In the genomic region with DNA sequence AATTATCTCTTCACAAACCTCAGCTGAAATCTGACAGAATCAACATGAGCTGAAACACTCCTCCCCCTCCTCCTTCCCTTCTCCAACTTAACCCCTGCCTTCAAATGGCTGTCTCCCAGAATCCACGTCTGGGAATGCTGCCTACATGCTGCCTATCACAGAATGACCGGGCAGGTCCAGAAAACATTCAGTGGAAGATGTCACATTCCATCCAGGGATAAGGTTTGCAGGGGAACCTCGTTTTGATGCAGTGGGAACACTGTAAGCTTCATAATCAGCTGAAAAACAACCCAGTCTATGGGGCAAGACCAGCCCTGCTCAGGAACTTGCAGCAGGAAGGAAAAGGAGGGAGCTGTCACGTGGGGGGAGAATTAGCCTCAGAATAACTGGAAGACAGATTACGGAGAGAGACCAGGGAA, we compare ENCODE assay signal across 1 cellular context.
TF ChIP-seq lines count a peak whose summit lies in the region.

No MANE protein-coding gene starts in this region.

TF ChIP-seq in IMR-90, 13 proteins besides CTCF, POLR2A, EP300 and RAD21 (continued from another document):
- TF ChIP-seq USF2 (IDR thresholded peaks at IDR 0.05; ENCODE audit: low read depth, low read length) (peak; percentile 39; the same call in 1 of the 2 replicates), NFE2L2 (IDR thresholded peaks at IDR 0.05; ENCODE audit: low read depth, low read length) (no peak), CHD1 (IDR thresholded peaks at IDR 0.05; ENCODE audit: low read depth, low read length) (no peak)
